Comparison of ENCODE assay signal across 8 cellular contexts in the genomic region with DNA sequence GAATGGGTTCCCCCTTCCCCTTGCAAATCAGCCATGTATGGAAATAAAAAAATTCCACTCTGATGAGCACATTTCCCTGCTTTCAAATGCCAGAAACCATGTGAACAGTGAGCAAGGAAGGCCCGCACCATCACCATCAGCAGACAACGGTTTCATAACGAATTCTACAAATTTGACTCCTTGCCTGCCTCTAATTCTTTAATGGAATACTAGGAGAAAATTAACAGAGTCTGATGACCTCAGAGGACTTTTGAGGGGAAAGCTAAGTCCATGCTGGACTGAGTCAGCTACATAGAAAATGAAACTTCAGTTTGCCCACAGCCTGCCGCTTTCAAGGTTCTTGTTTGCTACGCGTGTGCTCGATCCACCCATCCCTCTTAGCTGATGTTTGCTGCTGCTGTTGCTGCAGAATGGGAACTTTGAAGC. TPM values are rescaled to one million over a fixed set of nuclear protein-coding genes. Genes with fewer than 3 reads are reported as not detected.
DNase-seq lines count a peak whose midpoint lies in the region; ATAC-seq and TF ChIP-seq lines count a peak whose summit lies in the region.

No MANE protein-coding gene starts in this region.

- H3K79me2 ChIP-seq in osteoblast (ENCODE audit: insufficient read depth, low read length), result no peaks in the 10 kb centered on the region

- ATAC-seq in HG02798 (IDR thresholded peaks at IDR 0.05; ENCODE audit: poor library complexity, unreplicated experiment) (peak; percentile 83), HG03521 (IDR thresholded peaks at IDR 0.05; ENCODE audit: unreplicated experiment) (no peak)

- H4K20me1 ChIP-seq in osteoblast (ENCODE audit: insufficient read depth, low read length), result no peaks in the 10 kb centered on the region

- H3K27ac Mint-ChIP-seq in chondrocyte (ENCODE audit: unreplicated experiment), result peak overlapping the region; percentile 2

- TF ChIP-seq CTCF in chondrocyte (IDR thresholded peaks at IDR 0.05) (no peak), osteoblast (IDR thresholded peaks at IDR 0.05; ENCODE audit: extremely low read depth, low read depth, low read length) (no peak)

- peaks cover 6% of the 10 kb centered on the region for H3K4me1 ChIP-seq in osteoblast (ENCODE audit: insufficient read depth, low read length)

- H3K9me3 Mint-ChIP-seq in chondrocyte (ENCODE audit: low read depth), result no peaks in the 10 kb centered on the region

- H2AFZ ChIP-seq in osteoblast (ENCODE audit: low read length), result peak overlapping the region; percentile 82

- H3K4me1 Mint-ChIP-seq in chondrocyte (ENCODE audit: low read depth), result peaks cover 13% of the 10 kb centered on the region

- H3K4me2 ChIP-seq in osteoblast (ENCODE audit: insufficient read depth, low read length), result peak overlapping the region; percentile 73

- H3K36me3 Mint-ChIP-seq in chondrocyte (ENCODE audit: low read depth), result no peaks in the 10 kb centered on the region

- no peaks in the 10 kb centered on the region for H3K36me3 ChIP-seq in osteoblast (ENCODE audit: insufficient read depth, low read length)

- H3K4me3 ChIP-seq in osteoblast (ENCODE audit: insufficient read depth, low read length), result peak overlapping the region; percentile 51

- H3K9me3 ChIP-seq in osteoblast (ENCODE audit: low read depth, low read length), result no peaks in the 10 kb centered on the region

- H3K27me3 ChIP-seq in osteoblast (ENCODE audit: insufficient read depth, low read length), result no peaks in the 10 kb centered on the region

- no peaks in the 10 kb centered on the region for H3K27me3 Mint-ChIP-seq in chondrocyte (ENCODE audit: low read depth)

- H3K27ac ChIP-seq in osteoblast (ENCODE audit: low read depth, low read length), result peak overlapping the region; percentile 42

- DNase-seq in GM04504 (ENCODE audit: low read depth) (peak; percentile 29), chondrocyte (ENCODE audit: low spot score) (no peak), osteoblast (ENCODE audit: insufficient read length, low spot score, missing footprints) (peak; percentile 76), NCI-H510A (lab: John Stamatoyannopoulos, UW) (no peak), COR-L47 (lab: John Stamatoyannopoulos, UW) (no peak)
- DNase-seq in activated CD8-positive, alpha-beta memory T cell treated with anti-CD3 and anti-CD28 coated beads, Interleukin-2, amount 50 U/mL, for 48 hours, result no peak

- no peak overlapping the region for H3K4me3 Mint-ChIP-seq in chondrocyte (ENCODE audit: unreplicated experiment)

RNA-seq across cellular contexts. Expression of a gene that starts 46.7 kb away (rescaled TPM):
- 0.05 to 0.19 TPM (median 0.15 TPM) in 3 replicates for total RNA-seq in chondrocyte
- total RNA-seq in osteoblast, result under 0.01 TPM in 1 of 2 replicates, not detected in the other

Comparison
In these comparisons a context has a peak if more than half of its experiments do, and no peak if none do; other contexts are left out.
1. DNase-seq: peak in GM04504 (single experiment) and osteoblast (single experiment); none in chondrocyte (single experiment), activated CD8-positive, alpha-beta memory T cell treated with anti-CD3 and anti-CD28 coated beads, Interleukin-2, amount 50 U/mL, for 48 hours (single experiment), NCI-H510A (single experiment) and COR-L47 (single experiment).